In the genomic region with DNA sequence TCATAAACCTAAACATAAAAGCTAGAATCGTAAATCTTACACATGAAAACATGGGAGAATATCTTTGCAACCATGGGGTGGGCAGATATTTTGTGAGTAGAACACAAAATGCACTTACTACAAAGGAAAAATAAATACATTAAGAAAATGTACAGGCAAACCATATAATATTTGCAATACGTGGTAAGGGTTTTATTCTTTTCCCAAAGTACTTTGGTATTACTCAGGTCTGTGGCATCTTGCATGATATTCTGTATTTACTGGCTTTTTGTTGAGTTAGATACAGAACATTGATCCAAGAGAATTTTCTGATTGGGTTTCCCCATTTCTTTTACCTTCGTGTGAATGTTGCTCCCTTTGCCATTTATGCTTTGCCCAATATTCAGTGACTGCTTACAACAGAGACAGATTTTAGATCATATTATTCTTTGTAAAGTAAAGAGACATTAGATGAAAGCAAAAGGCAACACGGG, we compare ENCODE assay signal across 1 cellular context.
A peak's percentile ranks its signal among the peaks of the same experiment; 100 is the strongest.
TF ChIP-seq lines count a peak whose summit lies in the region.

No MANE protein-coding gene starts in this region.

TF ChIP-seq in K562, 482 proteins besides CTCF, POLR2A, EP300 and RAD21 (continued from another document):
- TF ChIP-seq, protein P1, sequence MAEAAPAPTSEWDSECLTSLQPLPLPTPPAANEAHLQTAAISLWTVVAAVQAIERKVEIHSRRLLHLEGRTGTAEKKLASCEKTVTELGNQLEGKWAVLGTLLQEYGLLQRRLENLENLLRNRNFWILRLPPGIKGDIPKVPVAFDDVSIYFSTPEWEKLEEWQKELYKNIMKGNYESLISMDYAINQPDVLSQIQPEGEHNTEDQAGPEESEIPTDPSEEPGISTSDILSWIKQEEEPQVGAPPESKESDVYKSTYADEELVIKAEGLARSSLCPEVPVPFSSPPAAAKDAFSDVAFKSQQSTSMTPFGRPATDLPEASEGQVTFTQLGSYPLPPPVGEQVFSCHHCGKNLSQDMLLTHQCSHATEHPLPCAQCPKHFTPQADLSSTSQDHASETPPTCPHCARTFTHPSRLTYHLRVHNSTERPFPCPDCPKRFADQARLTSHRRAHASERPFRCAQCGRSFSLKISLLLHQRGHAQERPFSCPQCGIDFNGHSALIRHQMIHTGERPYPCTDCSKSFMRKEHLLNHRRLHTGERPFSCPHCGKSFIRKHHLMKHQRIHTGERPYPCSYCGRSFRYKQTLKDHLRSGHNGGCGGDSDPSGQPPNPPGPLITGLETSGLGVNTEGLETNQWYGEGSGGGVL (CRISPR knock-in tag; IDR thresholded peaks at IDR 0.05), result no peak
- TF ChIP-seq, protein P2, sequence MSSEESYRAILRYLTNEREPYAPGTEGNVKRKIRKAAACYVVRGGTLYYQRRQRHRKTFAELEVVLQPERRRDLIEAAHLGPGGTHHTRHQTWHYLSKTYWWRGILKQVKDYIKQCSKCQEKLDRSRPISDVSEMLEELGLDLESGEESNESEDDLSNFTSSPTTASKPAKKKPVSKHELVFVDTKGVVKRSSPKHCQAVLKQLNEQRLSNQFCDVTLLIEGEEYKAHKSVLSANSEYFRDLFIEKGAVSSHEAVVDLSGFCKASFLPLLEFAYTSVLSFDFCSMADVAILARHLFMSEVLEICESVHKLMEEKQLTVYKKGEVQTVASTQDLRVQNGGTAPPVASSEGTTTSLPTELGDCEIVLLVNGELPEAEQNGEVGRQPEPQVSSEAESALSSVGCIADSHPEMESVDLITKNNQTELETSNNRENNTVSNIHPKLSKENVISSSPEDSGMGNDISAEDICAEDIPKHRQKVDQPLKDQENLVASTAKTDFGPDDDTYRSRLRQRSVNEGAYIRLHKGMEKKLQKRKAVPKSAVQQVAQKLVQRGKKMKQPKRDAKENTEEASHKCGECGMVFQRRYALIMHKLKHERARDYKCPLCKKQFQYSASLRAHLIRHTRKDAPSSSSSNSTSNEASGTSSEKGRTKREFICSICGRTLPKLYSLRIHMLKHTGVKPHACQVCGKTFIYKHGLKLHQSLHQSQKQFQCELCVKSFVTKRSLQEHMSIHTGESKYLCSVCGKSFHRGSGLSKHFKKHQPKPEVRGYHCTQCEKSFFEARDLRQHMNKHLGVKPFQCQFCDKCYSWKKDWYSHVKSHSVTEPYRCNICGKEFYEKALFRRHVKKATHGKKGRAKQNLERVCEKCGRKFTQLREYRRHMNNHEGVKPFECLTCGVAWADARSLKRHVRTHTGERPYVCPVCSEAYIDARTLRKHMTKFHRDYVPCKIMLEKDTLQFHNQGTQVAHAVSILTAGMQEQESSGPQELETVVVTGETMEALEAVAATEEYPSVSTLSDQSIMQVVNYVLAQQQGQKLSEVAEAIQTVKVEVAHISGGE (CRISPR knock-in tag; IDR thresholded peaks at IDR 0.05), result no peak
- no peak for TF ChIP-seq NFIX (CRISPR knock-in tag; IDR thresholded peaks at IDR 0.05; ENCODE audit: low read depth)
- TF ChIP-seq, protein P3, sequence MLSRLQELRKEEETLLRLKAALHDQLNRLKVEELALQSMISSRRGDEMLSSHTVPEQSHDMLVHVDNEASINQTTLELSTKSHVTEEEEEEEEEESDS (CRISPR knock-in tag; IDR thresholded peaks at IDR 0.05), result 0 out of 2 replicates have a peak, but pooled peaks have one; percentile 21
- TF ChIP-seq ZBTB17 (CRISPR knock-in tag; IDR thresholded peaks at IDR 0.05), result no peak
- no peak for TF ChIP-seq TEAD1 (CRISPR knock-in tag; IDR thresholded peaks at IDR 0.05)
- peak; percentile 49; the same call in 1 of the 2 replicates for TF ChIP-seq PHF8 (IDR thresholded peaks at IDR 0.05; ENCODE audit: borderline replicate concordance, low read length)
- TF ChIP-seq, protein P4, sequence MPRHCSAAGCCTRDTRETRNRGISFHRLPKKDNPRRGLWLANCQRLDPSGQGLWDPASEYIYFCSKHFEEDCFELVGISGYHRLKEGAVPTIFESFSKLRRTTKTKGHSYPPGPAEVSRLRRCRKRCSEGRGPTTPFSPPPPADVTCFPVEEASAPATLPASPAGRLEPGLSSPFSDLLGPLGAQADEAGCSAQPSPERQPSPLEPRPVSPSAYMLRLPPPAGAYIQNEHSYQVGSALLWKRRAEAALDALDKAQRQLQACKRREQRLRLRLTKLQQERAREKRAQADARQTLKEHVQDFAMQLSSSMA (CRISPR knock-in tag; IDR thresholded peaks at IDR 0.05), result no peak
- no peak for TF ChIP-seq ZBTB8A (IDR thresholded peaks at IDR 0.05; ENCODE audit: partially characterized antibody)
- TF ChIP-seq TAF7 (tag; IDR thresholded peaks at IDR 0.05), result 0 out of 2 replicates have a peak, but pooled peaks have one; percentile 6
- no peak for TF ChIP-seq NR2C2 (CRISPR knock-in tag; IDR thresholded peaks at IDR 0.05)
- TF ChIP-seq NR2C2 (tag; IDR thresholded peaks at IDR 0.05), result no peak
- no peak for TF ChIP-seq KDM1A (IDR thresholded peaks at IDR 0.05)
- TF ChIP-seq RBM14 (IDR thresholded peaks at IDR 0.05; ENCODE audit: borderline replicate concordance, insufficient read depth, low read depth, low read length), result no peak
- no peak for TF ChIP-seq ZNF76 (CRISPR knock-in tag; IDR thresholded peaks at IDR 0.05; ENCODE audit: borderline replicate concordance)
- TF ChIP-seq ZBED1 (IDR thresholded peaks at IDR 0.05), result no peak
- TF ChIP-seq BDP1 (IDR thresholded peaks at IDR 0.05; ENCODE audit: insufficient read depth, insufficient read length), result no peak
- no peak for TF ChIP-seq OTX1 (CRISPR knock-in tag; IDR thresholded peaks at IDR 0.05)
- TF ChIP-seq PRPF4 (IDR thresholded peaks at IDR 0.05; ENCODE audit: insufficient read depth, low read depth, low read length, poor library complexity, severe bottlenecking), result no peak
- TF ChIP-seq CREBBP (IDR thresholded peaks at IDR 0.05; ENCODE audit: low read depth, low read length), result no peak
- TF ChIP-seq TFAM (CRISPR knock-in tag; conservative IDR thresholded peaks at IDR 0.05), result no peak
- TF ChIP-seq CREM (IDR thresholded peaks at IDR 0.05; ENCODE audit: low read depth), result no peak
- TF ChIP-seq, protein P5, sequence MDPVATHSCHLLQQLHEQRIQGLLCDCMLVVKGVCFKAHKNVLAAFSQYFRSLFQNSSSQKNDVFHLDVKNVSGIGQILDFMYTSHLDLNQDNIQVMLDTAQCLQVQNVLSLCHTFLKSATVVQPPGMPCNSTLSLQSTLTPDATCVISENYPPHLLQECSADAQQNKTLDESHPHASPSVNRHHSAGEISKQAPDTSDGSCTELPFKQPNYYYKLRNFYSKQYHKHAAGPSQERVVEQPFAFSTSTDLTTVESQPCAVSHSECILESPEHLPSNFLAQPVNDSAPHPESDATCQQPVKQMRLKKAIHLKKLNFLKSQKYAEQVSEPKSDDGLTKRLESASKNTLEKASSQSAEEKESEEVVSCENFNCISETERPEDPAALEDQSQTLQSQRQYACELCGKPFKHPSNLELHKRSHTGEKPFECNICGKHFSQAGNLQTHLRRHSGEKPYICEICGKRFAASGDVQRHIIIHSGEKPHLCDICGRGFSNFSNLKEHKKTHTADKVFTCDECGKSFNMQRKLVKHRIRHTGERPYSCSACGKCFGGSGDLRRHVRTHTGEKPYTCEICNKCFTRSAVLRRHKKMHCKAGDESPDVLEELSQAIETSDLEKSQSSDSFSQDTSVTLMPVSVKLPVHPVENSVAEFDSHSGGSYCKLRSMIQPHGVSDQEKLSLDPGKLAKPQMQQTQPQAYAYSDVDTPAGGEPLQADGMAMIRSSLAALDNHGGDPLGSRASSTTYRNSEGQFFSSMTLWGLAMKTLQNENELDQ (CRISPR knock-in tag; IDR thresholded peaks at IDR 0.05; ENCODE audit: borderline replicate concordance), result no peak
- TF ChIP-seq, protein P6, sequence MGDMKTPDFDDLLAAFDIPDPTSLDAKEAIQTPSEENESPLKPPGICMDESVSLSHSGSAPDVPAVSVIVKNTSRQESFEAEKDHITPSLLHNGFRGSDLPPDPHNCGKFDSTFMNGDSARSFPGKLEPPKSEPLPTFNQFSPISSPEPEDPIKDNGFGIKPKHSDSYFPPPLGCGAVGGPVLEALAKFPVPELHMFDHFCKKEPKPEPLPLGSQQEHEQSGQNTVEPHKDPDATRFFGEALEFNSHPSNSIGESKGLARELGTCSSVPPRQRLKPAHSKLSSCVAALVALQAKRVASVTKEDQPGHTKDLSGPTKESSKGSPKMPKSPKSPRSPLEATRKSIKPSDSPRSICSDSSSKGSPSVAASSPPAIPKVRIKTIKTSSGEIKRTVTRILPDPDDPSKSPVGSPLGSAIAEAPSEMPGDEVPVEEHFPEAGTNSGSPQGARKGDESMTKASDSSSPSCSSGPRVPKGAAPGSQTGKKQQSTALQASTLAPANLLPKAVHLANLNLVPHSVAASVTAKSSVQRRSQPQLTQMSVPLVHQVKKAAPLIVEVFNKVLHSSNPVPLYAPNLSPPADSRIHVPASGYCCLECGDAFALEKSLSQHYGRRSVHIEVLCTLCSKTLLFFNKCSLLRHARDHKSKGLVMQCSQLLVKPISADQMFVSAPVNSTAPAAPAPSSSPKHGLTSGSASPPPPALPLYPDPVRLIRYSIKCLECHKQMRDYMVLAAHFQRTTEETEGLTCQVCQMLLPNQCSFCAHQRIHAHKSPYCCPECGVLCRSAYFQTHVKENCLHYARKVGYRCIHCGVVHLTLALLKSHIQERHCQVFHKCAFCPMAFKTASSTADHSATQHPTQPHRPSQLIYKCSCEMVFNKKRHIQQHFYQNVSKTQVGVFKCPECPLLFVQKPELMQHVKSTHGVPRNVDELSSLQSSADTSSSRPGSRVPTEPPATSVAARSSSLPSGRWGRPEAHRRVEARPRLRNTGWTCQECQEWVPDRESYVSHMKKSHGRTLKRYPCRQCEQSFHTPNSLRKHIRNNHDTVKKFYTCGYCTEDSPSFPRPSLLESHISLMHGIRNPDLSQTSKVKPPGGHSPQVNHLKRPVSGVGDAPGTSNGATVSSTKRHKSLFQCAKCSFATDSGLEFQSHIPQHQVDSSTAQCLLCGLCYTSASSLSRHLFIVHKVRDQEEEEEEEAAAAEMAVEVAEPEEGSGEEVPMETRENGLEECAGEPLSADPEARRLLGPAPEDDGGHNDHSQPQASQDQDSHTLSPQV (IDR thresholded peaks at IDR 0.05), result peak; percentile 71
- TF ChIP-seq HDAC3 (IDR thresholded peaks at IDR 0.05; ENCODE audit: borderline replicate concordance, partially characterized antibody), result no peak
- TF ChIP-seq, protein P7, sequence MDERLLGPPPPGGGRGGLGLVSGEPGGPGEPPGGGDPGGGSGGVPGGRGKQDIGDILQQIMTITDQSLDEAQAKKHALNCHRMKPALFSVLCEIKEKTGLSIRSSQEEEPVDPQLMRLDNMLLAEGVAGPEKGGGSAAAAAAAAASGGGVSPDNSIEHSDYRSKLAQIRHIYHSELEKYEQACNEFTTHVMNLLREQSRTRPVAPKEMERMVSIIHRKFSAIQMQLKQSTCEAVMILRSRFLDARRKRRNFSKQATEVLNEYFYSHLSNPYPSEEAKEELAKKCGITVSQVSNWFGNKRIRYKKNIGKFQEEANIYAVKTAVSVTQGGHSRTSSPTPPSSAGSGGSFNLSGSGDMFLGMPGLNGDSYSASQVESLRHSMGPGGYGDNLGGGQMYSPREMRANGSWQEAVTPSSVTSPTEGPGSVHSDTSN (CRISPR knock-in tag; IDR thresholded peaks at IDR 0.05; ENCODE audit: low read depth), result no peak
- TF ChIP-seq, protein P7 (tag; conservative IDR thresholded peaks at IDR 0.05; ENCODE audit: low read depth), result no peak
- TF ChIP-seq MIER1 (IDR thresholded peaks at IDR 0.05; ENCODE audit: low read depth), result no peak
- TF ChIP-seq, protein P8, sequence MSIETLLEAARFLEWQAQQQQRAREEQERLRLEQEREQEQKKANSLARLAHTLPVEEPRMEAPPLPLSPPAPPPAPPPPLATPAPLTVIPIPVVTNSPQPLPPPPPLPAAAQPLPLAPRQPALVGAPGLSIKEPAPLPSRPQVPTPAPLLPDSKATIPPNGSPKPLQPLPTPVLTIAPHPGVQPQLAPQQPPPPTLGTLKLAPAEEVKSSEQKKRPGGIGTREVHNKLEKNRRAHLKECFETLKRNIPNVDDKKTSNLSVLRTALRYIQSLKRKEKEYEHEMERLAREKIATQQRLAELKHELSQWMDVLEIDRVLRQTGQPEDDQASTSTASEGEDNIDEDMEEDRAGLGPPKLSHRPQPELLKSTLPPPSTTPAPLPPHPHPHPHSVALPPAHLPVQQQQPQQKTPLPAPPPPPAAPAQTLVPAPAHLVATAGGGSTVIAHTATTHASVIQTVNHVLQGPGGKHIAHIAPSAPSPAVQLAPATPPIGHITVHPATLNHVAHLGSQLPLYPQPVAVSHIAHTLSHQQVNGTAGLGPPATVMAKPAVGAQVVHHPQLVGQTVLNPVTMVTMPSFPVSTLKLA (conservative IDR thresholded peaks at IDR 0.05), result 0 out of 4 replicates have a peak, but pooled peaks of 1 of the 2 experiments have one; percentile 23
- no peak for TF ChIP-seq POLR3G (IDR thresholded peaks at IDR 0.05; ENCODE audit: extremely low read depth, insufficient read length, insufficient replicate concordance)
TF ChIP-seq in K562: peak in this region for 11.
